Comparison of ENCODE assay signal across 1 cellular context in genomic region chr1:100747821-100748220, GRCh38.
TF ChIP-seq lines count a peak whose summit lies in the region.

No MANE protein-coding gene starts in this region.

TF ChIP-seq in GM23338, 12 proteins besides CTCF, POLR2A, EP300 and RAD21 (continued from another document):
- no peak for TF ChIP-seq ZNF462 (CRISPR knock-in tag; IDR thresholded peaks at IDR 0.05)
- no peak for TF ChIP-seq CREB1 (CRISPR knock-in tag; IDR thresholded peaks at IDR 0.05; ENCODE audit: low read depth)
- TF ChIP-seq JUNB (IDR thresholded peaks at IDR 0.05; ENCODE audit: unreplicated experiment): no peak
- TF ChIP-seq, protein P1, sequence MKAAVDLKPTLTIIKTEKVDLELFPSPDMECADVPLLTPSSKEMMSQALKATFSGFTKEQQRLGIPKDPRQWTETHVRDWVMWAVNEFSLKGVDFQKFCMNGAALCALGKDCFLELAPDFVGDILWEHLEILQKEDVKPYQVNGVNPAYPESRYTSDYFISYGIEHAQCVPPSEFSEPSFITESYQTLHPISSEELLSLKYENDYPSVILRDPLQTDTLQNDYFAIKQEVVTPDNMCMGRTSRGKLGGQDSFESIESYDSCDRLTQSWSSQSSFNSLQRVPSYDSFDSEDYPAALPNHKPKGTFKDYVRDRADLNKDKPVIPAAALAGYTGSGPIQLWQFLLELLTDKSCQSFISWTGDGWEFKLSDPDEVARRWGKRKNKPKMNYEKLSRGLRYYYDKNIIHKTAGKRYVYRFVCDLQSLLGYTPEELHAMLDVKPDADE (IDR thresholded peaks at IDR 0.05): no peak
- TF ChIP-seq ZNF331 (CRISPR knock-in tag; IDR thresholded peaks at IDR 0.05; ENCODE audit: low read depth): no peak
